20 cellular contexts compared by ENCODE assay signal in genomic region chr10:34682580-34682979, GRCh38.
DNase-seq lines count a peak whose midpoint lies in the region; ATAC-seq, FAIRE-seq and TF ChIP-seq lines count a peak whose summit lies in the region.
"Had no signal": no experiment of that assay in that cellular context is flagged by ENCODE, and none has a peak within 500 bp of the region (broad histone marks: within the 10 kb centered on the region; RNA-seq: fewer than 3 reads in every experiment).

No MANE protein-coding gene starts in this region.

- no TSS peak for BruUV-seq in HepG2 (replicated peaks; lab: Mats Ljungman, UMichigan)

- H2AFZ ChIP-seq in HepG2 (ENCODE audit: low read length) = no peak overlapping the region
- H2AFZ ChIP-seq in trophoblast cell (ENCODE audit: insufficient read depth, low read length, poor library complexity) = no peak overlapping the region
- H2AFZ ChIP-seq in osteoblast (ENCODE audit: low read length) = no peak overlapping the region

- H4K12ac ChIP-seq in trophoblast cell (ENCODE audit: low read depth, low read length) = no peak overlapping the region

- no peak overlapping the region for H3K4me3 ChIP-seq in HEK293 (ENCODE audit: low read depth, low read length)
- H3K4me3 ChIP-seq in HepG2 (replicated peaks in 1 of 3; ENCODE audit: insufficient read depth in 1 of 3, low read depth in 2 of 3, low read length in 3 of 3) = no peak overlapping the region
- no peak overlapping the region for H3K4me3 ChIP-seq in trophoblast cell (ENCODE audit: low read depth, low read length)
- no peak overlapping the region for H3K4me3 ChIP-seq in osteoblast (ENCODE audit: insufficient read depth, low read length)
- H3K4me3 ChIP-seq: HAP-1 had no signal

- FAIRE-seq in HepG2 (lab: Jason Lieb, UNC) = no peak
- FAIRE-seq: A204.1, D721Med, G401.6, GM12891, HTR-8/SVneo had no signal

- H3K27ac ChIP-seq in HEK293 (ENCODE audit: extremely low read depth, low read depth, low read length) (no peak overlapping the region), HepG2 (ENCODE audit: extremely low read length, insufficient read depth, low read length) (no peak overlapping the region), trophoblast cell (ENCODE audit: low read depth, low read length) (no peak overlapping the region), osteoblast (ENCODE audit: low read depth, low read length) (no peak overlapping the region)
- H3K27ac ChIP-seq: KMS-11 had no signal

- no peak for TF ChIP-seq POLR2A in HepG2 (IDR thresholded peaks at IDR 0.05; ENCODE audit: insufficient read depth in 1 of 2, low read depth in 2 of 2, low read length in 2 of 2)

- in situ Hi-C loops in HepG2 (cut with HindIII; ENCODE audit: extremely low pct_ligation_motif_present, low pct_unique_long_range_greater_than_20kb) = loop anchor here (10.0 kb wide), 1 partner anchor 292 kb away; no protein-coding TSS in a partner anchor

- DNase-seq in HepG2 (ENCODE audit: low spot score) = no peak
- peak; percentile 72 to 80 for DNase-seq in trophoblast cell
- no peak for DNase-seq in osteoblast (ENCODE audit: insufficient read length, low spot score, missing footprints)
- DNase-seq: ACHN; BE2C; C1 segment of cervical spinal cord; CD4-positive, CD25-positive, alpha-beta regulatory T cell; CD8-positive, alpha-beta memory T cell; COR-L47; GOT3 had no signal

- POLR2A ChIA-PET in HEK293 (lab: Yijun Ruan, JAX) (no interaction called here), HepG2 (lab: Yijun Ruan, JAX) (no interaction called here)

- no peak overlapping the region for H2BK120ac ChIP-seq in trophoblast cell (ENCODE audit: insufficient read depth, low read length, poor library complexity)

- H3K36me3 ChIP-seq in HEK293 (ENCODE audit: control insufficient read depth in 2 of 2, insufficient read depth in 1 of 2, low read length in 2 of 2) (no peaks in the 10 kb centered on the region), HepG2 (replicated peaks in 1 of 2; ENCODE audit: control insufficient read depth in 1 of 2, insufficient read depth in 2 of 2, low read length in 2 of 2) (peaks cover 0 to 4% of the 10 kb centered on the region in 2 experiments; a peak in 1 of 5 replicates), trophoblast cell (ENCODE audit: control insufficient read depth in 1 of 2, insufficient read depth in 2 of 2, low read length in 2 of 2) (no peaks in the 10 kb centered on the region), osteoblast (ENCODE audit: insufficient read depth, low read length) (no peaks in the 10 kb centered on the region)
- H3K36me3 ChIP-seq: BE2C, HAP-1 had no signal

- no peak overlapping the region for H2AK5ac ChIP-seq in trophoblast cell (ENCODE audit: low read length)

- no peak overlapping the region for H3K18ac ChIP-seq in trophoblast cell (ENCODE audit: low read length)

- H3K23ac ChIP-seq in trophoblast cell (ENCODE audit: low read length) = no peak overlapping the region

- no peak overlapping the region for H4K91ac ChIP-seq in trophoblast cell (ENCODE audit: low read depth, low read length)

- TF ChIP-seq CTCF in HEK293 (tag by site-specific recombination; IDR thresholded peaks at IDR 0.05) (no peak), HepG2 (CRISPR knock-in tag; IDR thresholded peaks at IDR 0.05) (no peak), osteoblast (IDR thresholded peaks at IDR 0.05; ENCODE audit: extremely low read depth, low read depth, low read length) (no peak)

- ATAC-seq in HepG2 = no peak
- ATAC-seq in activated CD4-positive, CD25-positive, alpha-beta regulatory T cell treated with anti-CD3 and anti-CD28 coated beads, Interleukin-2, amount 50 U/mL, for 24 hours = no peak
- ATAC-seq in GM21447 (IDR thresholded peaks at IDR 0.05; ENCODE audit: unreplicated experiment) = no peak

- H3K79me2 ChIP-seq in HepG2 (ENCODE audit: insufficient read depth, low read length) (peaks cover 49% of the 10 kb centered on the region), trophoblast cell (ENCODE audit: control insufficient read depth, insufficient read depth, low read length, poor library complexity) (no peaks in the 10 kb centered on the region), osteoblast (ENCODE audit: insufficient read depth, low read length) (peaks cover 19% of the 10 kb centered on the region)

- no peak overlapping the region for H2BK12ac ChIP-seq in trophoblast cell (ENCODE audit: low read length)

- H3K4ac ChIP-seq in trophoblast cell (ENCODE audit: low read depth, low read length) = no peak overlapping the region

- H3K4me2 ChIP-seq in HepG2 (ENCODE audit: low read depth, low read length) = no peak overlapping the region
- H3K4me2 ChIP-seq in trophoblast cell (ENCODE audit: low read length) = no peak overlapping the region
- H3K4me2 ChIP-seq in osteoblast (ENCODE audit: insufficient read depth, low read length) = no peak overlapping the region
- H3K4me2 ChIP-seq: KMS-11 had no signal

- H3K4me1 ChIP-seq in HEK293 (ENCODE audit: control insufficient read depth, insufficient read depth, low read length) (peaks cover 8% of the 10 kb centered on the region), HepG2 (ENCODE audit: insufficient read depth, low read length) (peaks cover 10% of the 10 kb centered on the region), trophoblast cell (ENCODE audit: control insufficient read depth in 1 of 2, insufficient read depth in 2 of 2, low read length in 2 of 2) (peaks cover 0 to 2% of the 10 kb centered on the region in 2 experiments), osteoblast (ENCODE audit: insufficient read depth, low read length) (peaks cover 6% of the 10 kb centered on the region)

- H4K8ac ChIP-seq in trophoblast cell (ENCODE audit: low read depth, low read length) = no peak overlapping the region

- H4K20me1 ChIP-seq in HepG2 (ENCODE audit: insufficient read depth, low read length) (peaks cover 6% of the 10 kb centered on the region), osteoblast (ENCODE audit: insufficient read depth, low read length) (peaks cover 15% of the 10 kb centered on the region)

- no peak for TF ChIP-seq EP300 in HepG2 (IDR thresholded peaks at IDR 0.05; ENCODE audit: low read depth in 2 of 2, low read length in 2 of 2)
- no peak for TF ChIP-seq EP300 in HepG2 (CRISPR knock-in tag; IDR thresholded peaks at IDR 0.05; ENCODE audit: borderline replicate concordance)

- WGBS in HepG2 (ENCODE audit: low lambda C conversion rate) = 93% methylated on average over 7 of the region's 7 CpGs
- WGBS in trophoblast cell (ENCODE audit: extremely low coverage, insufficient coverage, insufficient read length) = no CpG with 5 or more reads among the region's 7 CpGs

- no peak for TF ChIP-seq RAD21 in HepG2 (CRISPR knock-in tag; IDR thresholded peaks at IDR 0.05)

- H3K9ac ChIP-seq in HepG2 (ENCODE audit: insufficient read depth, low read depth, low read length) (no peak overlapping the region), trophoblast cell (ENCODE audit: low read length) (no peak overlapping the region)
- H3K9ac ChIP-seq: KMS-11 had no signal

- no peak overlapping the region for H2BK5ac ChIP-seq in trophoblast cell (ENCODE audit: low read depth, low read length, poor library complexity)

- CTCF ChIA-PET in HEK293 (lab: Yijun Ruan, JAX) (interaction anchor here (0.6 to 2.1 kb wide), 5 partner anchors 11 to 51 kb away, joined by 3 to 12 read pairs (median 3); no protein-coding TSS in a partner anchor), HepG2 (lab: Yijun Ruan, JAX; ENCODE audit: low intra/inter-chr PET ratio, low total read pairs) (no interaction called here)

- H3K79me1 ChIP-seq in trophoblast cell (ENCODE audit: low read length) = no peaks in the 10 kb centered on the region

- no peak overlapping the region for H3K14ac ChIP-seq in trophoblast cell (ENCODE audit: low read length)

- H3K27me3 ChIP-seq in HepG2 (ENCODE audit: control insufficient read depth in 1 of 2, insufficient read depth in 2 of 2, low read length in 2 of 2) (no peaks in the 10 kb centered on the region), trophoblast cell (ENCODE audit: insufficient read depth, low read length) (no peaks in the 10 kb centered on the region), osteoblast (ENCODE audit: insufficient read depth, low read length) (no peaks in the 10 kb centered on the region)
- H3K27me3 ChIP-seq: BE2C had no signal

- H3K9me3 ChIP-seq in HEK293 (ENCODE audit: control insufficient read depth, insufficient read depth, low read depth, low read length) = no peaks in the 10 kb centered on the region
- H3K9me3 ChIP-seq in HepG2 (ENCODE audit: low read length) = no peaks in the 10 kb centered on the region
- no peaks in the 10 kb centered on the region for H3K9me3 ChIP-seq in trophoblast cell (ENCODE audit: insufficient read depth, low read depth, low read length)
- H3K9me3 ChIP-seq in osteoblast (ENCODE audit: low read depth, low read length) = no peaks in the 10 kb centered on the region
- H3K9me3 ChIP-seq: BE2C, HAP-1 had no signal

- intact Hi-C loops in HepG2 (cut with micrococcal nuclease; ENCODE audit: unreplicated experiment) = loop anchor here (5.0 to 10.0 kb wide), 2 partner anchors 52 to 145 kb away; no protein-coding TSS in a partner anchor

TF ChIP-seq in HEK293, 187 proteins besides CTCF, POLR2A, EP300 and RAD21 (continues in another document):
- TF ChIP-seq ZNF544 (tag by site-specific recombination; IDR thresholded peaks at IDR 0.05) = no peak
- TF ChIP-seq ZNF169 (tag by site-specific recombination; IDR thresholded peaks at IDR 0.05) = no peak
- TF ChIP-seq KLF10 (tag by site-specific recombination; IDR thresholded peaks at IDR 0.05) = no peak
- TF ChIP-seq ZBTB26 (tag by site-specific recombination; optimal IDR thresholded peaks at IDR 0.05) = no peak

TF ChIP-seq in HepG2, 621 proteins besides CTCF, POLR2A, EP300 and RAD21 (continues in another document):
- no peak for TF ChIP-seq DMTF1 (CRISPR knock-in tag; IDR thresholded peaks at IDR 0.05)

Comparison
In these comparisons a context has a peak if more than half of its experiments do, and no peak if none do; other contexts are left out.
1. DNase-seq: peak in trophoblast cell (2 of 2); none in HepG2 (single experiment) and osteoblast (single experiment).